ENCODE assay signal across 27 cellular contexts in genomic region chr1:228723287-228723686, GRCh38. TPM values are rescaled to one million over a fixed set of nuclear protein-coding genes. Genes with fewer than 3 reads are reported as not detected.
DNase-seq lines count a peak whose midpoint lies in the region; ATAC-seq, FAIRE-seq and TF ChIP-seq lines count a peak whose summit lies in the region.
"Had no signal": no experiment of that assay in that cellular context is flagged by ENCODE, and none has a peak within 500 bp of the region (broad histone marks: within the 10 kb centered on the region; RNA-seq: fewer than 3 reads in every experiment).

No MANE protein-coding gene starts in this region.

- H4K20me1 ChIP-seq in HepG2 (ENCODE audit: insufficient read depth, low read length), result no peaks in the 10 kb centered on the region

- ATAC-seq in HepG2, result no peak
- ATAC-seq in right lobe of liver, result no peak

- H2AFZ ChIP-seq in HepG2 (ENCODE audit: low read length), result no peak overlapping the region

- no peak for DNase-seq in HepG2 (ENCODE audit: low spot score)
- DNase-seq in esophagus muscularis mucosa (ENCODE audit: extremely low spot score), result peak; percentile 57
- no peak for DNase-seq in right lobe of liver
- no peak for DNase-seq in stimulated activated CD4-positive, alpha-beta T cell treated with anti-CD3 and anti-CD28 coated beads, Interleukin-4, amount 100 ng/mL, for 1 hour
- DNase-seq in cardiac septum (ENCODE audit: low spot score), result no peak
- DNase-seq in endothelial cell (ENCODE audit: low spot score), result no peak
- DNase-seq: AML-193; C1 segment of cervical spinal cord; Calu3; CD8-positive, alpha-beta memory T cell; DMS153; HCEC 1CT; IMR-90; MV-4-11; NCI-H1105 treated with DMSO at 0.1 percent for 48 hours; NCI-H2029 treated with DMSO at 0.1 percent for 48 hours; NCI-H345; NCI-H524 treated with DMSO at 0.1 percent for 48 hours; NCI-H82; OCI-M1; SJCRH30 had no signal

- H3K27me3 ChIP-seq in liver (ENCODE audit: control insufficient read depth in 4 of 4, insufficient read depth in 4 of 4, low read length in 3 of 4) (no peaks in the 10 kb centered on the region), HepG2 (ENCODE audit: control insufficient read depth in 1 of 2, insufficient read depth in 2 of 2, low read length in 2 of 2) (no peaks in the 10 kb centered on the region; a peak in 2 of 5 replicates), esophagus muscularis mucosa (no peaks in the 10 kb centered on the region), right lobe of liver (no peaks in the 10 kb centered on the region)
- H3K27me3 ChIP-seq: SJCRH30 had no signal

- TF ChIP-seq RAD21 in liver (IDR thresholded peaks at IDR 0.05) (no peak), HepG2 (CRISPR knock-in tag; IDR thresholded peaks at IDR 0.05) (no peak)

- H3K36me3 ChIP-seq in liver (ENCODE audit: control insufficient read depth in 4 of 4, insufficient read depth in 3 of 4, low read depth in 1 of 4, low read length in 3 of 4) (no peaks in the 10 kb centered on the region), HepG2 (replicated peaks in 1 of 2; ENCODE audit: control insufficient read depth in 1 of 2, insufficient read depth in 2 of 2, low read length in 2 of 2) (no peaks in the 10 kb centered on the region), esophagus muscularis mucosa (no peaks in the 10 kb centered on the region), right lobe of liver (no peaks in the 10 kb centered on the region)
- H3K36me3 ChIP-seq: SJCRH30 had no signal

- no peaks in the 10 kb centered on the region for H3K36me3 Mint-ChIP-seq in endothelial cell (ENCODE audit: low read depth, unreplicated experiment)
- H3K36me3 Mint-ChIP-seq: CD8-positive, alpha-beta memory T cell had no signal

- no peak for TF ChIP-seq EP300 in HepG2 (IDR thresholded peaks at IDR 0.05; ENCODE audit: low read depth in 2 of 2, low read length in 2 of 2)
- no peak for TF ChIP-seq EP300 in HepG2 (CRISPR knock-in tag; IDR thresholded peaks at IDR 0.05; ENCODE audit: borderline replicate concordance)
- TF ChIP-seq EP300 in esophagus muscularis mucosa (IDR thresholded peaks at IDR 0.05), result no peak

- no peak overlapping the region for H3K4me3 ChIP-seq in liver (ENCODE audit: low read depth in 1 of 3, low read length in 3 of 3)
- no peak overlapping the region for H3K4me3 ChIP-seq in HepG2 (replicated peaks in 1 of 3; ENCODE audit: insufficient read depth in 1 of 3, low read depth in 2 of 3, low read length in 3 of 3)
- no peak overlapping the region for H3K4me3 ChIP-seq in esophagus muscularis mucosa
- no peak overlapping the region for H3K4me3 ChIP-seq in right lobe of liver
- H3K4me3 ChIP-seq: SJCRH30 had no signal

- no peaks in the 10 kb centered on the region for H3K79me2 ChIP-seq in HepG2 (ENCODE audit: insufficient read depth, low read length)

- 96% methylated on average over 6 of the region's 6 CpGs for WGBS in liver
- WGBS in HepG2 (ENCODE audit: low lambda C conversion rate), result 73% methylated on average over 4 of the region's 6 CpGs
- WGBS in esophagus muscularis mucosa, result 92% methylated on average over 6 of the region's 6 CpGs
- no CpG with 5 or more reads among the region's 6 CpGs for WGBS in right lobe of liver (ENCODE audit: insufficient coverage, low coverage, low lambda C conversion rate, missing lambda C conversion rate)

- intact Hi-C loops in HepG2 (cut with micrococcal nuclease; ENCODE audit: unreplicated experiment), result no loop called here
- intact Hi-C loops in esophagus muscularis mucosa (cut with DNase I), result no loop called here
- intact Hi-C loops in right lobe of liver (cut with DNase I), result no loop called here
- intact Hi-C loops in cardiac septum (cut with DNase I), result no loop called here

- H3K9me3 ChIP-seq in liver (ENCODE audit: control insufficient read depth in 4 of 4, low read length in 3 of 4) (no peaks in the 10 kb centered on the region), HepG2 (ENCODE audit: low read length) (no peaks in the 10 kb centered on the region), esophagus muscularis mucosa (no peaks in the 10 kb centered on the region), right lobe of liver (no peaks in the 10 kb centered on the region)
- H3K9me3 ChIP-seq: SJCRH30 had no signal

- peaks cover 3% of the 10 kb centered on the region for H3K27me3 Mint-ChIP-seq in endothelial cell (ENCODE audit: unreplicated experiment)

- no peak overlapping the region for H3K4me2 ChIP-seq in HepG2 (ENCODE audit: low read depth, low read length)
- H3K4me2 ChIP-seq: KMS-11 had no signal

- no TSS peak for BruUV-seq in HepG2 (replicated peaks; lab: Mats Ljungman, UMichigan)

- TF ChIP-seq CTCF in liver (IDR thresholded peaks at IDR 0.05; ENCODE audit: low read depth, low read length, missing input control) (no peak), HepG2 (CRISPR knock-in tag; IDR thresholded peaks at IDR 0.05) (no peak), esophagus muscularis mucosa (IDR thresholded peaks at IDR 0.05) (no peak), right lobe of liver (IDR thresholded peaks at IDR 0.05) (no peak), endothelial cell (IDR thresholded peaks at IDR 0.05; ENCODE audit: unreplicated experiment) (no peak)

- no peak for FAIRE-seq in HepG2 (lab: Jason Lieb, UNC)
- FAIRE-seq: G401.6, GM18507, HTR-8/SVneo, RCC 7860 had no signal

- H3K4me3 Mint-ChIP-seq in endothelial cell (ENCODE audit: unreplicated experiment), result no peak overlapping the region
- H3K4me3 Mint-ChIP-seq: CD8-positive, alpha-beta memory T cell had no signal

- H3K4me1 ChIP-seq in liver (ENCODE audit: control insufficient read depth in 4 of 4, insufficient read depth in 4 of 4, low read length in 3 of 4) (peaks cover 0 to 2% (median 0%) of the 10 kb centered on the region in 4 donors), HepG2 (ENCODE audit: insufficient read depth, low read length) (peaks cover 13% of the 10 kb centered on the region), esophagus muscularis mucosa (peaks cover 0 to under 1% (median 0%) of the 10 kb centered on the region in 4 donors), right lobe of liver (peaks cover 0 to 6% (median 2%) of the 10 kb centered on the region in 4 donors)

- no peak for TF ChIP-seq POLR2A in HepG2 (IDR thresholded peaks at IDR 0.05; ENCODE audit: insufficient read depth in 1 of 2, low read depth in 2 of 2, low read length in 2 of 2)
- TF ChIP-seq POLR2A in esophagus muscularis mucosa (IDR thresholded peaks at IDR 0.05; ENCODE audit: low read depth), result no peak
- TF ChIP-seq POLR2A in right lobe of liver (IDR thresholded peaks at IDR 0.05), result no peak

- H3K4me1 Mint-ChIP-seq in endothelial cell (ENCODE audit: unreplicated experiment), result no peaks in the 10 kb centered on the region
- H3K4me1 Mint-ChIP-seq: CD8-positive, alpha-beta memory T cell had no signal

- in situ Hi-C loops in HepG2 (cut with HindIII; ENCODE audit: extremely low pct_ligation_motif_present, low pct_unique_long_range_greater_than_20kb), result no loop called here

- H3K27ac Mint-ChIP-seq in endothelial cell (ENCODE audit: unreplicated experiment), result no peak overlapping the region
- H3K27ac Mint-ChIP-seq: CD8-positive, alpha-beta memory T cell had no signal

- no peaks in the 10 kb centered on the region for H3K9me3 Mint-ChIP-seq in endothelial cell (ENCODE audit: unreplicated experiment)
- H3K9me3 Mint-ChIP-seq: CD8-positive, alpha-beta memory T cell had no signal

- POLR2A ChIA-PET in HepG2 (lab: Yijun Ruan, JAX), result interaction anchor here (1.3 kb wide), 1 partner anchor 115 kb away, joined by 5 read pairs; no protein-coding TSS in a partner anchor

- H3K9ac ChIP-seq in liver (ENCODE audit: low read depth in 1 of 2, low read length in 2 of 2) (no peak overlapping the region), HepG2 (ENCODE audit: insufficient read depth, low read depth, low read length) (no peak overlapping the region)
- H3K9ac ChIP-seq: KMS-11 had no signal

- H3K27ac ChIP-seq in liver (ENCODE audit: low read depth in 1 of 2, low read length in 2 of 2) (peak overlapping the region; percentile 77 to 79), HepG2 (ENCODE audit: extremely low read length, insufficient read depth, low read length) (no peak overlapping the region), esophagus muscularis mucosa (replicated peaks in 1 of 4) (no peak overlapping the region), right lobe of liver (peak overlapping the region; percentile 74 to 99 (median 94))
- H3K27ac ChIP-seq: KMS-11, SJCRH30 had no signal

- CTCF ChIA-PET in HepG2 (lab: Yijun Ruan, JAX; ENCODE audit: low intra/inter-chr PET ratio, low total read pairs), result no interaction called here

TF ChIP-seq in liver, 16 proteins besides CTCF, POLR2A, EP300 and RAD21 (continues in another document):
- TF ChIP-seq YY1 (IDR thresholded peaks at IDR 0.05), result no peak
- no peak for TF ChIP-seq EGR1 (IDR thresholded peaks at IDR 0.05; ENCODE audit: low read depth in 2 of 2)

TF ChIP-seq in HepG2, 621 proteins besides CTCF, POLR2A, EP300 and RAD21 (continues in another document):
- TF ChIP-seq ZNF143 (CRISPR knock-in tag; IDR thresholded peaks at IDR 0.05), result no peak
- no peak for TF ChIP-seq ZNF563 (CRISPR knock-in tag; IDR thresholded peaks at IDR 0.05)

RNA-seq across cellular contexts. Expression of gene RHOU, which starts 12.0 kb away (rescaled TPM):
- 10 to 100 TPM; 11.3 to 12.0 TPM for total RNA-seq in liver
- polyA plus RNA-seq in liver, result 10 to 100 TPM in 1 of 2 donors, 1 to 10 TPM in 1; 6.4 to 11.8 TPM
- total RNA-seq in HepG2 (2016; rRNA removed; fragmentation: Illumina TruSeq; extraction: Trizol), result 18.5 and 23.6 TPM in 2 replicates
- 3.3 and 4.3 TPM in 2 replicates for total RNA-seq in HepG2 (2016; cell fraction: cytosol; rRNA removed; fragmentation: Illumina TruSeq; extraction: Trizol; ENCODE audit: low read depth)
- total RNA-seq in HepG2 (2016; cell fraction: insoluble cytoplasmic fraction; rRNA removed; fragmentation: Illumina TruSeq; extraction: Trizol), result 19.1 and 24.0 TPM in 2 replicates
- 14.7 and 15.0 TPM in 2 replicates for total RNA-seq in HepG2 (2016; cell fraction: membrane; rRNA removed; fragmentation: Illumina TruSeq; extraction: Trizol)
- total RNA-seq in HepG2 (2016; cell fraction: nucleus; rRNA removed; fragmentation: Illumina TruSeq; extraction: Trizol), result 12.1 and 12.4 TPM in 2 replicates
- 11.9 and 14.7 TPM in 2 replicates for polyA plus RNA-seq in HepG2 (2011; rRNA removed)
- 8.3 and 12.2 TPM in 2 replicates for polyA plus RNA-seq in HepG2 (2011; cell fraction: cytosol; rRNA removed)
- polyA plus RNA-seq in HepG2 (2011; cell fraction: nucleus; rRNA removed), result 6.9 and 11.2 TPM in 2 replicates
- 22.4 and 26.2 TPM in 2 replicates for polyA plus RNA-seq in HepG2 (2012)
- 2.4 and 3.1 TPM in 2 replicates for polyA plus RNA-seq in HepG2 (2016; cell fraction: cytosol; fragmentation: Illumina TruSeq; extraction: Trizol; ENCODE audit: low read depth)
- 29.9 and 30.8 TPM in 2 replicates for polyA plus RNA-seq in HepG2 (2016; cell fraction: insoluble cytoplasmic fraction; fragmentation: Illumina TruSeq; extraction: Trizol; ENCODE audit: low read depth)
- 9.4 and 10.5 TPM in 2 replicates for polyA plus RNA-seq in HepG2 (2016; cell fraction: membrane; fragmentation: Illumina TruSeq; extraction: Trizol; ENCODE audit: low read depth)
- 22.5 and 23.1 TPM in 2 replicates for polyA plus RNA-seq in HepG2 (2016; cell fraction: nucleus; fragmentation: Illumina TruSeq; extraction: Trizol; ENCODE audit: insufficient read depth, low read depth)
- 2.0 and 14.2 TPM in 2 replicates for polyA minus RNA-seq in HepG2 (2011; rRNA and poly(A)+ RNA removed; ENCODE audit: low replicate concordance)
- 15.8 and 19.7 TPM in 2 replicates for polyA minus RNA-seq in HepG2 (2011; cell fraction: cytosol; rRNA and poly(A)+ RNA removed)
- polyA minus RNA-seq in HepG2 (2011; cell fraction: nucleus; rRNA and poly(A)+ RNA removed), result 5.9 and 12.1 TPM in 2 replicates
- total RNA-seq in esophagus muscularis mucosa, result 10 to 100 TPM; 24.1 to 36.0 (median 26.0) TPM
- 10 to 100 TPM; 16.6 to 22.2 (median 19.6) TPM for total RNA-seq in right lobe of liver
- total RNA-seq in cardiac septum, result 3.8 TPM
- 10.2 TPM for total RNA-seq in endothelial cell (ENCODE audit: unreplicated experiment)

Comparison
In these comparisons a context has a peak if more than half of its experiments do, and no peak if none do; other contexts are left out.
1. H3K27ac ChIP-seq: peak in liver (2 of 2) and right lobe of liver (3 of 3); none in HepG2 (single experiment) and esophagus muscularis mucosa (0 of 4).